In genomic region chr19:21362291-21362690, GRCh38 we compare ENCODE assay signal across 20 cellular contexts.
"Had no signal": no experiment of that assay in that cellular context is flagged by ENCODE, and none has a peak within 500 bp of the region (broad histone marks: within the 10 kb centered on the region; RNA-seq: fewer than 3 reads in every experiment).

No MANE protein-coding gene starts in this region.

- H3K27me3 ChIP-seq: gastrocnemius medialis, neural progenitor cell, ovary had no signal

- H3K4me1 Mint-ChIP-seq: neural progenitor cell had no signal

- H3K4me3 Mint-ChIP-seq: activated CD8-positive, alpha-beta T cell treated with anti-CD3 and anti-CD28 coated beads for 36 hours; mesothelial cell of epicardium; T-helper 17 cell had no signal

- H3K4me1 ChIP-seq: lower lobe of right lung had no signal

- H3K9ac ChIP-seq: neural progenitor cell had no signal

- H3K27ac Mint-ChIP-seq: activated CD8-positive, alpha-beta T cell treated with anti-CD3 and anti-CD28 coated beads for 36 hours; mesothelial cell of epicardium; neural progenitor cell; T-helper 17 cell had no signal

- H3K4me3 ChIP-seq: gastrocnemius medialis, lower lobe of right lung, ovary, thoracic aorta had no signal

- H3K36me3 ChIP-seq: gastrocnemius medialis, ovary had no signal

- H3K4me2 ChIP-seq: neural progenitor cell had no signal

- H3K27ac ChIP-seq: gastrocnemius medialis, lower lobe of right lung, neural progenitor cell, ovary, thoracic aorta had no signal

- H3K9me3 ChIP-seq: gastrocnemius medialis, lower lobe of right lung, ovary, thoracic aorta had no signal

- H2AFZ ChIP-seq: neural progenitor cell had no signal

- FAIRE-seq: islet of Langerhans, urothelium cell line had no signal

- H3K27me3 Mint-ChIP-seq: activated CD8-positive, alpha-beta T cell treated with anti-CD3 and anti-CD28 coated beads for 36 hours; T-helper 17 cell had no signal

- DNase-seq: activated CD4-positive, alpha-beta T cell treated with anti-CD3 and anti-CD28 coated beads for 4 hours; activated CD8-positive, alpha-beta memory T cell treated with anti-CD3 and anti-CD28 coated beads, Interleukin-2, amount 50 U/mL, for 48 hours; activated CD8-positive, alpha-beta T cell treated with anti-CD3 and anti-CD28 coated beads for 36 hours; activated gamma-delta T cell treated with Interleukin-2 at 50 U/mL for 16 hours; anterior cingulate cortex; cerebellar nuclear complex; effector CD8-positive, alpha-beta T cell; erythroblast; gastrocnemius medialis; left colon; lower lobe of right lung; ovary; stimulated activated CD4-positive, alpha-beta T cell treated with anti-CD3 and anti-CD28 coated beads, Interleukin-12 subunit alpha, Interleukin-12 subunit beta, amount 100 ng/mL, for 4 hours; stimulated activated CD4-positive, alpha-beta T cell treated with anti-CD3 and anti-CD28 coated beads, Interleukin-2, amount 100 ng/mL, for 24 hours; T-helper 17 cell had no signal

- ATAC-seq: activated CD8-positive, alpha-beta T cell treated with anti-CD3 and anti-CD28 coated beads for 36 hours; gastrocnemius medialis; left colon; lower lobe of right lung; T-helper 17 cell had no signal
